Comparison of ENCODE assay signal across 8 cellular contexts in genomic region chr1:6785721-6786505, GRCh38. TPM values are rescaled to one million over a fixed set of nuclear protein-coding genes. Genes with fewer than 3 reads are reported as not detected.
DNase-seq lines count a peak whose midpoint lies in the region; ATAC-seq and TF ChIP-seq lines count a peak whose summit lies in the region.

No MANE protein-coding gene starts in this region.

- no peaks in the 10 kb centered on the region for H4K20me1 ChIP-seq in mammary epithelial cell (ENCODE audit: insufficient read depth, low read length)

- peak overlapping the region; percentile 88 for H3K4me2 ChIP-seq in mammary epithelial cell (ENCODE audit: insufficient read depth, low read depth, low read length)

- H3K27ac Mint-ChIP-seq in T-helper 17 cell, result peak overlapping the region; percentile 98

- no peaks in the 10 kb centered on the region for H3K9me3 ChIP-seq in T-helper 17 cell (ENCODE audit: control insufficient read depth, low read length, poor library complexity, severe bottlenecking)
- H3K9me3 ChIP-seq in mammary epithelial cell (replicated peaks; ENCODE audit: insufficient read depth, low read length), result no peaks in the 10 kb centered on the region

- peak overlapping the region; percentile 63 for H2AFZ ChIP-seq in mammary epithelial cell (ENCODE audit: low read depth, low read length)

- H3K36me3 Mint-ChIP-seq in T-helper 17 cell (ENCODE audit: low read depth), result peaks cover 3% of the 10 kb centered on the region

- no TSS peak for BruUV-seq in mammary epithelial cell (replicated peaks; lab: Mats Ljungman, UMichigan)

- in situ Hi-C loops in mammary epithelial cell (cut with MboI; ENCODE audit: low sequenced_read_pairs in 2 of 2), result no loop called here

- H3K27me3 ChIP-seq in mammary epithelial cell (ENCODE audit: insufficient read depth, low read length), result no peaks in the 10 kb centered on the region

- peak overlapping the region; percentile 61 for H3K27ac ChIP-seq in mammary epithelial cell (ENCODE audit: insufficient read depth, low read depth, low read length)

- peaks cover 56% of the 10 kb centered on the region for H3K79me2 ChIP-seq in mammary epithelial cell (ENCODE audit: insufficient read depth, low read length)

- H3K9ac ChIP-seq in mammary epithelial cell (ENCODE audit: insufficient read depth, low read length), result peak overlapping the region; percentile 80

- TF ChIP-seq CTCF in mammary epithelial cell (conservative IDR thresholded peaks at IDR 0.05 in 1 of 2, IDR thresholded peaks at IDR 0.05 in 1 of 2; ENCODE audit: extremely low read depth in 1 of 2, insufficient read depth in 1 of 2, low read depth in 1 of 2, low read length in 2 of 2), result peak in 1 of 2 donors; percentile 24

- peaks cover 6% of the 10 kb centered on the region for H3K4me1 ChIP-seq in mammary epithelial cell (ENCODE audit: insufficient read depth, low read length)

- peaks cover 44% of the 10 kb centered on the region for H3K4me1 Mint-ChIP-seq in T-helper 17 cell

- ATAC-seq in HG02642 (IDR thresholded peaks at IDR 0.05; ENCODE audit: poor library complexity, unreplicated experiment), result peak; percentile 20
- no peak for ATAC-seq in T-helper 17 cell
- ATAC-seq in esophagus mucosa, result no peak
- no peak for ATAC-seq in GM21515 (IDR thresholded peaks at IDR 0.05; ENCODE audit: unreplicated experiment)

- dilution Hi-C loops in mammary epithelial cell (cut with HindIII; ENCODE audit: low sequenced_read_pairs), result no loop called here

- intact Hi-C loops in mammary epithelial cell (cut with micrococcal nuclease), result loop anchor here (2.0 to 10.0 kb wide), 2 partner anchors 23 to 759 kb away; no protein-coding TSS in a partner anchor

- peak overlapping the region; percentile 60 to 76 (median 74) for H3K4me3 ChIP-seq in mammary epithelial cell (replicated peaks in 1 of 3; ENCODE audit: insufficient read depth in 1 of 3, low read depth in 2 of 3, low read length in 3 of 3)

- H3K27me3 Mint-ChIP-seq in T-helper 17 cell, result no peaks in the 10 kb centered on the region

- peak overlapping the region; percentile 100 for H3K4me3 Mint-ChIP-seq in T-helper 17 cell

- CTCF ChIA-PET in mammary epithelial cell (lab: Charles Lee; ENCODE audit: low non-redundant PET), result no interaction called here

- WGBS in mammary epithelial cell (ENCODE audit: low coverage, missing lambda C conversion rate), result 5% methylated on average over 4 of the region's 80 CpGs

- no peaks in the 10 kb centered on the region for H3K36me3 ChIP-seq in mammary epithelial cell (ENCODE audit: insufficient read depth, low read length)

- DNase-seq in COR-L47 (lab: John Stamatoyannopoulos, UW) (peak; percentile 38), T-helper 17 cell (peak; percentile 16 to 60 (median 56)), mammary epithelial cell (peak; percentile 12), islet precursor cell (peak; percentile 62)
- DNase-seq in stimulated activated CD4-positive, alpha-beta T cell treated with anti-CD3 and anti-CD28 coated beads, Interleukin-1b, Interleukin-23, amount 100 ng/mL, for 4 hours (ENCODE audit: low read depth in 2 of 2), result peak; percentile 20 to 53

RNA-seq across cellular contexts. Expression of gene CAMTA1, which starts 0.7 kb away (rescaled TPM):
- total RNA-seq in T-helper 17 cell (10 to 100 TPM; 55.3 to 69.5 TPM), mammary epithelial cell (10 to 100 TPM; 49.5 to 85.1 TPM), esophagus mucosa (34.4 TPM)
- 45.8 TPM for polyA plus RNA-seq in mammary epithelial cell
- polyA minus RNA-seq in mammary epithelial cell, result 60.3 TPM

Comparison
In these comparisons a context has a peak if more than half of its experiments do, and no peak if none do; other contexts are left out.
1. DNase-seq: peak in every context shown above with its lines; median percentile 62 in islet precursor cell; 56 in T-helper 17 cell; 38 in COR-L47; 36 in stimulated activated CD4-positive, alpha-beta T cell treated with anti-CD3 and anti-CD28 coated beads, Interleukin-1b, Interleukin-23, amount 100 ng/mL, for 4 hours; 12 in mammary epithelial cell.